8 cellular contexts compared by ENCODE assay signal in genomic region chr12:49974231-49974675, GRCh38. TPM values are rescaled to one million over a fixed set of nuclear protein-coding genes. Genes with fewer than 3 reads are reported as not detected.
DNase-seq lines count a peak whose midpoint lies in the region; ATAC-seq and TF ChIP-seq lines count a peak whose summit lies in the region.

No MANE protein-coding gene starts in this region.

- no peak overlapping the region for H3K4me3 Mint-ChIP-seq in activated CD8-positive, alpha-beta T cell treated with anti-CD3 and anti-CD28 coated beads for 36 hours

- TF ChIP-seq CTCF in astrocyte of the cerebellum (IDR thresholded peaks at IDR 0.05; ENCODE audit: low read depth, low read length, missing control alignments) (peak; percentile 75), stomach (IDR thresholded peaks at IDR 0.05) (peak in 5 of 7 experiments; percentile 39 to 43 (median 42))
- TF ChIP-seq CTCF in activated CD8-positive, alpha-beta T cell treated with anti-CD3 and anti-CD28 coated beads for 36 hours (IDR thresholded peaks at IDR 0.05), result no peak

- no peaks in the 10 kb centered on the region for H3K36me3 Mint-ChIP-seq in activated CD8-positive, alpha-beta T cell treated with anti-CD3 and anti-CD28 coated beads for 36 hours (ENCODE audit: low read depth)

- TF ChIP-seq EP300 in stomach (IDR thresholded peaks at IDR 0.05), result no peak

- H3K4me1 Mint-ChIP-seq in activated CD8-positive, alpha-beta T cell treated with anti-CD3 and anti-CD28 coated beads for 36 hours (ENCODE audit: low read depth), result no peaks in the 10 kb centered on the region

- H3K27me3 ChIP-seq in stomach, result peaks cover 0 to 8% (median 0%) of the 10 kb centered on the region in 3 donors

- peaks cover 14 to 36% (median 18%) of the 10 kb centered on the region in 4 donors for H3K4me1 ChIP-seq in stomach

- H3K4me3 ChIP-seq in astrocyte of the cerebellum (ENCODE audit: low read depth, low read length), result no peak overlapping the region
- H3K4me3 ChIP-seq in stomach, result no peak overlapping the region

- peak overlapping the region in 3 of 5 donors; percentile 25 to 72 (median 50) for H3K27ac ChIP-seq in stomach

- no peak overlapping the region for H3K27ac Mint-ChIP-seq in activated CD8-positive, alpha-beta T cell treated with anti-CD3 and anti-CD28 coated beads for 36 hours

- DNase-seq in LHCN-M2 (ENCODE audit: low read depth) (peak; percentile 59), astrocyte of the cerebellum (ENCODE audit: low read depth) (peak; percentile 34), hypothalamus (lab: John Stamatoyannopoulos, UW) (peak in 47 of 51 donors; percentile 15 to 90 (median 71)), stomach (peak; percentile 69), T-helper 2 cell (no peak)
- no peak for DNase-seq in activated CD8-positive, alpha-beta T cell treated with anti-CD3 and anti-CD28 coated beads for 36 hours
- no peak for DNase-seq in stimulated activated naive CD4-positive, alpha-beta T cell treated with Interleukin-2 at 50 U/mL for 16 hours (lab: John Stamatoyannopoulos, UW)

- intact Hi-C loops in stomach (cut with DNase I; ENCODE audit: low total_unique reads), result no loop called here
- intact Hi-C loops in activated CD8-positive, alpha-beta T cell treated with anti-CD3 and anti-CD28 coated beads for 36 hours (cut with micrococcal nuclease), result no loop called here

- H3K9me3 Mint-ChIP-seq in activated CD8-positive, alpha-beta T cell treated with anti-CD3 and anti-CD28 coated beads for 36 hours, result no peaks in the 10 kb centered on the region

- no peak for TF ChIP-seq POLR2A in stomach (IDR thresholded peaks at IDR 0.05)

- H3K27me3 Mint-ChIP-seq in activated CD8-positive, alpha-beta T cell treated with anti-CD3 and anti-CD28 coated beads for 36 hours, result no peaks in the 10 kb centered on the region

- ATAC-seq in GM18517 (IDR thresholded peaks at IDR 0.05; ENCODE audit: unreplicated experiment), result no peak
- ATAC-seq in activated CD8-positive, alpha-beta T cell treated with anti-CD3 and anti-CD28 coated beads for 36 hours, result no peak

- no peaks in the 10 kb centered on the region for H3K36me3 ChIP-seq in stomach

- 34 to 47% (median 40%) methylated on average over 2 to 15 of the region's 15 CpGs for WGBS in stomach, 5 donors

- POLR2A ChIA-PET in activated CD8-positive, alpha-beta T cell treated with anti-CD3 and anti-CD28 coated beads for 36 hours (lab: Charles Lee), result no interaction called here

- CTCF ChIA-PET in activated CD8-positive, alpha-beta T cell treated with anti-CD3 and anti-CD28 coated beads for 36 hours (lab: Charles Lee), result interaction anchor here (0.7 to 2.6 kb wide), 3 partner anchors 15 to 82 kb away, joined by 3 to 11 read pairs (median 4); no protein-coding TSS in a partner anchor

- H3K9me3 ChIP-seq in stomach, result no peaks in the 10 kb centered on the region

- in situ Hi-C loops in astrocyte of the cerebellum (cut with HindIII; ENCODE audit: low sequenced_read_pairs), result no loop called here

RNA-seq across cellular contexts. Expression of gene AQP6, which starts 1.5 kb away (rescaled TPM):
- total RNA-seq in LHCN-M2 (2014; rRNA removed) (not detected in 2 replicates), stomach (under 1 TPM in 2 of 5 donors, not detected in 3; 0.18 to 0.45 TPM)
- not detected for polyA plus RNA-seq in LHCN-M2 (2012)
- under 1 TPM in 1 of 3 donors, not detected in 2; 0.58 TPM for polyA plus RNA-seq in stomach
- not detected for total RNA-seq in activated CD8-positive, alpha-beta T cell treated with anti-CD3 and anti-CD28 coated beads for 36 hours

RNA-seq across cellular contexts. Expression of gene AQP5, which starts 12.6 kb away (rescaled TPM):
- 0.11 TPM in 1 of 2 replicates, not detected in the other for total RNA-seq in LHCN-M2 (2014; rRNA removed)
- not detected for polyA plus RNA-seq in LHCN-M2 (2012)
- 10 to 100 TPM in 1 of 5 donors, 1 to 10 TPM in 2, not detected in 2; 4.9 to 12.5 (median 6.6) TPM for total RNA-seq in stomach
- 10 to 100 TPM in 2 of 3 donors, 1 to 10 TPM in 1; 2.9 to 54.3 (median 10.6) TPM for polyA plus RNA-seq in stomach
- total RNA-seq in activated CD8-positive, alpha-beta T cell treated with anti-CD3 and anti-CD28 coated beads for 36 hours, result not detected

RNA-seq across cellular contexts. Expression of gene AQP2, which starts 23.7 kb away (rescaled TPM):
- not detected in 2 replicates for total RNA-seq in LHCN-M2 (2014; rRNA removed)
- polyA plus RNA-seq in LHCN-M2 (2012), result not detected
- total RNA-seq in stomach, result under 1 TPM in 1 of 5 donors, not detected in 4; 0.92 TPM
- polyA plus RNA-seq in stomach, result not detected
- total RNA-seq in activated CD8-positive, alpha-beta T cell treated with anti-CD3 and anti-CD28 coated beads for 36 hours, result not detected

RNA-seq across cellular contexts. Expression of gene RACGAP1, which starts 51.0 kb away (rescaled TPM):
- total RNA-seq in LHCN-M2 (2014; rRNA removed), result 167 and 177 TPM in 2 replicates
- 75.2 TPM for polyA plus RNA-seq in LHCN-M2 (2012)
- total RNA-seq in stomach, result 10 to 100 TPM in 4 of 5 donors, 1 to 10 TPM in 1; 9.3 to 36.7 (median 12.9) TPM
- 10 to 100 TPM in 2 of 3 donors, 1 to 10 TPM in 1; 7.9 to 13.4 (median 11.2) TPM for polyA plus RNA-seq in stomach
- 100 to 1,000 TPM; 113 to 117 TPM for total RNA-seq in activated CD8-positive, alpha-beta T cell treated with anti-CD3 and anti-CD28 coated beads for 36 hours

Comparison
In these comparisons a context has a peak if more than half of its experiments do, and no peak if none do; other contexts are left out.
1. DNase-seq: peak in LHCN-M2 (single experiment), astrocyte of the cerebellum (single experiment), hypothalamus (47 of 51) and stomach (single experiment); none in T-helper 2 cell (0 of 5), activated CD8-positive, alpha-beta T cell treated with anti-CD3 and anti-CD28 coated beads for 36 hours (single experiment) and stimulated activated naive CD4-positive, alpha-beta T cell treated with Interleukin-2 at 50 U/mL for 16 hours (single experiment).